Comparison of ENCODE assay signal across 17 cellular contexts in the genomic region with DNA sequence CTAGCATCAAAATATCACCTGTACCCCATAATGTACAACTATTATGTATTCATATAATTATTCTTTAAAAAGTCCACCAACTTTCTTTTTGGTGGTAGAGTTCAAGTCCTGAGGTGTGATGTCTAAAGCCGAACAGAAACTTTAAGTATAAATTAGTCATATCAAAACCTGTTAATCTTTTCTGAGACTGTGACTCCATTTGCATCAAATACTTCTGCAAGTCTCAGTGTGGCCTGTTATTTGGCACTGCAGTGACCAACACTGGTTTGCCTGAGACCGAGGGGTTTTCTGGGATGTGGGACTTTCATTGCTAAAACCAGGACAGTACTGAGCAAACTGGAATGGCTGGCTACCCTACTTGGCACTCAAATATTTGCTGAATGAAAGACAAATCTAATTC.
DNase-seq lines count a peak whose midpoint lies in the region; ATAC-seq lines count a peak whose summit lies in the region.
"Had no signal": no experiment of that assay in that cellular context is flagged by ENCODE, and none has a peak within 500 bp of the region (broad histone marks: within the 10 kb centered on the region; RNA-seq: fewer than 3 reads in every experiment).

No MANE protein-coding gene starts in this region.

- no peak for DNase-seq in stimulated activated naive B cell treated with anti-CD40 and anti-IgM and Interleukin-4, amounts not matched to agents 10 μg/mL and 1 μg/mL and 100 μg/mL, for 72 hours
- DNase-seq in NCI-H2029 (lab: John Stamatoyannopoulos, UW) (no peak), NCI-H526 (lab: John Stamatoyannopoulos, UW) (no peak)
- DNase-seq in stimulated activated CD4-positive, alpha-beta T cell treated with anti-CD3 and anti-CD28 coated beads, Interleukin-12 subunit alpha, Interleukin-12 subunit beta, amount 100 ng/mL, for 4 hours = no peak
- DNase-seq: activated CD4-positive, alpha-beta T cell treated with anti-CD3 and anti-CD28 coated beads, Interleukin-2, amount 50 U/mL, for 48 hours; activated T-cell treated with anti-CD3 and anti-CD28 coated beads, Interleukin-2, amount 50 U/mL, for 72 hours; caudate nucleus; effector memory CD8-positive, alpha-beta T cell; left colon; NCI-H187; Peyer's patch; substantia nigra had no signal

- H3K27me3 Mint-ChIP-seq in stimulated activated naive B cell treated with anti-CD40 and anti-IgM and Interleukin-4, amounts not matched to agents 10 μg/mL and 1 μg/mL and 100 μg/mL, for 72 hours = no peaks in the 10 kb centered on the region
- H3K27me3 Mint-ChIP-seq: B cell; effector memory CD8-positive, alpha-beta T cell had no signal

- peaks cover 10 to 14% of the 10 kb centered on the region in 2 donors for H3K9me3 Mint-ChIP-seq in stimulated activated naive B cell treated with anti-CD40 and anti-IgM and Interleukin-4, amounts not matched to agents 10 μg/mL and 1 μg/mL and 100 μg/mL, for 72 hours
- H3K9me3 Mint-ChIP-seq: effector memory CD8-positive, alpha-beta T cell had no signal

- H3K4me1 Mint-ChIP-seq in stimulated activated naive B cell treated with anti-CD40 and anti-IgM and Interleukin-4, amounts not matched to agents 10 μg/mL and 1 μg/mL and 100 μg/mL, for 72 hours = peaks cover 23 to 63% of the 10 kb centered on the region in 2 donors

- ATAC-seq in GM18870 (IDR thresholded peaks at IDR 0.05; ENCODE audit: unreplicated experiment) (peak; percentile 92), GM21526 (IDR thresholded peaks at IDR 0.05; ENCODE audit: low FRiP score, unreplicated experiment) (peak; percentile 63), HG03064 (IDR thresholded peaks at IDR 0.05; ENCODE audit: low read depth, unreplicated experiment) (peak; percentile 74)
- peak; percentile 44 to 50 for ATAC-seq in stimulated activated naive B cell treated with anti-CD40 and anti-IgM and Interleukin-4, amounts not matched to agents 10 μg/mL and 1 μg/mL and 100 μg/mL, for 72 hours (replicated peaks)
- ATAC-seq: activated T-cell treated with anti-CD3 and anti-CD28 coated beads, Interleukin-2, amount 50 U/mL, for 72 hours; effector memory CD8-positive, alpha-beta T cell; left colon; SK-N-SH treated with all-trans-retinoic acid at 6 μM for 48 hours had no signal

- H3K27ac Mint-ChIP-seq in stimulated activated naive B cell treated with anti-CD40 and anti-IgM and Interleukin-4, amounts not matched to agents 10 μg/mL and 1 μg/mL and 100 μg/mL, for 72 hours = no peak overlapping the region
- H3K27ac Mint-ChIP-seq: activated T-cell treated with anti-CD3 and anti-CD28 coated beads, Interleukin-2, amount 50 U/mL, for 72 hours; B cell; effector memory CD8-positive, alpha-beta T cell had no signal

- peaks cover 60 to 68% of the 10 kb centered on the region in 2 donors for H3K36me3 Mint-ChIP-seq in stimulated activated naive B cell treated with anti-CD40 and anti-IgM and Interleukin-4, amounts not matched to agents 10 μg/mL and 1 μg/mL and 100 μg/mL, for 72 hours

- no peak overlapping the region for H3K4me3 Mint-ChIP-seq in stimulated activated naive B cell treated with anti-CD40 and anti-IgM and Interleukin-4, amounts not matched to agents 10 μg/mL and 1 μg/mL and 100 μg/mL, for 72 hours
- H3K4me3 Mint-ChIP-seq: activated T-cell treated with anti-CD3 and anti-CD28 coated beads, Interleukin-2, amount 50 U/mL, for 72 hours; B cell; effector memory CD8-positive, alpha-beta T cell had no signal
